In genomic region chr13:30569901-30570576, GRCh38 we compare ENCODE assay signal across 8 cellular contexts. TPM values are rescaled to one million over a fixed set of nuclear protein-coding genes. Genes with fewer than 3 reads are reported as not detected.
A peak's percentile ranks its signal among the peaks of the same experiment; 100 is the strongest.
DNase-seq lines count a peak whose midpoint lies in the region; ATAC-seq, FAIRE-seq and TF ChIP-seq lines count a peak whose summit lies in the region.

No MANE protein-coding gene starts in this region.

- peaks cover 11% of the 10 kb centered on the region for H3K4me1 Mint-ChIP-seq in stimulated activated memory B cell treated with anti-CD40 and anti-IgM and Interleukin-4, amounts not matched to agents 10 μg/mL and 1 μg/mL and 100 μg/mL, for 72 hours

- TF ChIP-seq POLR2A in H54 (IDR thresholded peaks at IDR 0.05; ENCODE audit: low read depth, low read length) = no peak

- no peaks in the 10 kb centered on the region for H3K36me3 Mint-ChIP-seq in stimulated activated memory B cell treated with anti-CD40 and anti-IgM and Interleukin-4, amounts not matched to agents 10 μg/mL and 1 μg/mL and 100 μg/mL, for 72 hours

- H3K27ac Mint-ChIP-seq in stimulated activated memory B cell treated with anti-CD40 and anti-IgM and Interleukin-4, amounts not matched to agents 10 μg/mL and 1 μg/mL and 100 μg/mL, for 72 hours = no peak overlapping the region

- H3K27me3 Mint-ChIP-seq in stimulated activated memory B cell treated with anti-CD40 and anti-IgM and Interleukin-4, amounts not matched to agents 10 μg/mL and 1 μg/mL and 100 μg/mL, for 72 hours = no peaks in the 10 kb centered on the region

- DNase-seq in H54 (ENCODE audit: insufficient read length, low spot score) (peak; percentile 39), SW 1271 (lab: John Stamatoyannopoulos, UW) (peak; percentile 56 to 63), globus pallidus (ENCODE audit: low spot score) (peak; percentile 49), smooth muscle cell of the brain vasculature (ENCODE audit: low read depth, low spot score) (peak; percentile 69), activated gamma-delta T cell (lab: John Stamatoyannopoulos, UW) (no peak), mesenteric fat pad (ENCODE audit: low spot score) (no peak)

- FAIRE-seq in H54 (lab: Jason Lieb, UNC) = peak; percentile 95

- H3K9me3 Mint-ChIP-seq in stimulated activated memory B cell treated with anti-CD40 and anti-IgM and Interleukin-4, amounts not matched to agents 10 μg/mL and 1 μg/mL and 100 μg/mL, for 72 hours = no peaks in the 10 kb centered on the region

- no peak for ATAC-seq in HG03378 (IDR thresholded peaks at IDR 0.05; ENCODE audit: unreplicated experiment)
- no peak for ATAC-seq in stimulated activated memory B cell treated with anti-CD40 and anti-IgM and Interleukin-4, amounts not matched to agents 10 μg/mL and 1 μg/mL and 100 μg/mL, for 72 hours

- no peak overlapping the region for H3K4me3 Mint-ChIP-seq in stimulated activated memory B cell treated with anti-CD40 and anti-IgM and Interleukin-4, amounts not matched to agents 10 μg/mL and 1 μg/mL and 100 μg/mL, for 72 hours

RNA-seq across cellular contexts. Expression of gene USPL1, which starts 47.7 kb away (rescaled TPM):
- total RNA-seq in mesenteric fat pad = 17.1 TPM

Comparison
In these comparisons a context has a peak if more than half of its experiments do, and no peak if none do; other contexts are left out.
1. DNase-seq: peak in H54 (single experiment), SW 1271 (2 of 2), globus pallidus (single experiment) and smooth muscle cell of the brain vasculature (single experiment); none in activated gamma-delta T cell (single experiment) and mesenteric fat pad (single experiment).